22 cellular contexts compared by ENCODE assay signal in the genomic region with DNA sequence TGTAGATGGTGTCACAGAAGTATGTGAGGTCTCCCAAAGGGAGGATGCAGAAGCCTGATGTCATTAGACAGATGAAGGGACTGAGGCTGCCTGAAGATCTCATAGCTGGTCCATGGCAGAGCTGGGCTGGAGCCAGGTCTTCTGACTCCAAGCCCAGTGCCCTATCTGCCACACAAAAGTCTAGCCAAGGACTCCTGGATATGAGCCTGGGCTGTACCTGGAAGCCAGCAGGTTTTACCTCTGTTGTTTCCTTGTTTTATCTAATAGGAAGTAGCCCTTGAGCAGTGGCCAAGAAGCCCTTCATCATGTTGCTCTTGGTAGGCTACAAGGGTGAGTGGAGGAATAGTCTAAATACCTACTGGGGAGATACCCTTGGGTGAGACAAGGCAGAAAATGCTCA.
DNase-seq lines count a peak whose midpoint lies in the region; ATAC-seq, FAIRE-seq and TF ChIP-seq lines count a peak whose summit lies in the region.
"Had no signal": no experiment of that assay in that cellular context is flagged by ENCODE, and none has a peak within 500 bp of the region (broad histone marks: within the 10 kb centered on the region; RNA-seq: fewer than 3 reads in every experiment).

No MANE protein-coding gene starts in this region.

- peak; percentile 25 for DNase-seq in G401 (ENCODE audit: low spot score)
- DNase-seq in body of pancreas: peak in 3 of 4 donors; percentile 23 to 41 (median 25)
- DNase-seq in pancreas: no peak
- DNase-seq in vagina (ENCODE audit: extremely low spot score in 2 of 2): no peak
- DNase-seq in islet precursor cell: no peak
- no peak for DNase-seq in left lung
- DNase-seq in suprapubic skin (ENCODE audit: low spot score in 2 of 2): no peak
- DNase-seq: BE2C, DMS153, DND-41, GM23248, H7, KBM-7, MG63, NCI-H1105 treated with DMSO at 0.1 percent for 48 hours, NCI-H2081, NCI-H2227 treated with DMSO at 0.1 percent for 48 hours, NCI-H526 treated with DMSO at 0.1 percent for 48 hours, SHP77 treated with DMSO at 0.1 percent for 48 hours had no signal

- intact Hi-C loops in body of pancreas (cut with DNase I): no loop called here
- intact Hi-C loops in pancreas (cut with DNase I): no loop called here
- intact Hi-C loops in vagina (cut with DNase I): no loop called here
- intact Hi-C loops in left lung (cut with DNase I): no loop called here

- H3K4me1 ChIP-seq in body of pancreas (no peaks in the 10 kb centered on the region), pancreas (no peaks in the 10 kb centered on the region), vagina (peaks cover 20% of the 10 kb centered on the region), left lung (peaks cover 3 to 20% of the 10 kb centered on the region in 2 donors), suprapubic skin (no peaks in the 10 kb centered on the region)
- H3K4me1 ChIP-seq: BE2C had no signal

- no peaks in the 10 kb centered on the region for H3K9me3 ChIP-seq in body of pancreas
- no peaks in the 10 kb centered on the region for H3K9me3 ChIP-seq in pancreas
- no peaks in the 10 kb centered on the region for H3K9me3 ChIP-seq in vagina
- no peaks in the 10 kb centered on the region for H3K9me3 ChIP-seq in left lung
- H3K9me3 ChIP-seq in suprapubic skin: no peaks in the 10 kb centered on the region
- H3K9me3 ChIP-seq: BE2C, MG63 had no signal

- no peak for TF ChIP-seq CTCF in body of pancreas (IDR thresholded peaks at IDR 0.05)
- TF ChIP-seq CTCF in pancreas (IDR thresholded peaks at IDR 0.05): no peak
- no peak for TF ChIP-seq CTCF in vagina (IDR thresholded peaks at IDR 0.05)
- no peak for TF ChIP-seq CTCF in left lung (IDR thresholded peaks at IDR 0.05)
- no peak for TF ChIP-seq CTCF in suprapubic skin (IDR thresholded peaks at IDR 0.05)

- H3K36me3 ChIP-seq in body of pancreas (replicated peaks in 1 of 2; ENCODE audit: insufficient read depth in 1 of 2, low read depth in 2 of 2): no peaks in the 10 kb centered on the region
- H3K36me3 ChIP-seq in pancreas: no peaks in the 10 kb centered on the region
- H3K36me3 ChIP-seq in vagina: no peaks in the 10 kb centered on the region
- no peaks in the 10 kb centered on the region for H3K36me3 ChIP-seq in left lung
- no peaks in the 10 kb centered on the region for H3K36me3 ChIP-seq in suprapubic skin
- H3K36me3 ChIP-seq: BE2C, MG63 had no signal

- TF ChIP-seq POLR2A in body of pancreas (IDR thresholded peaks at IDR 0.05) (no peak), vagina (IDR thresholded peaks at IDR 0.05) (no peak), suprapubic skin (IDR thresholded peaks at IDR 0.05) (no peak)

- no peak for TF ChIP-seq EP300 in suprapubic skin (IDR thresholded peaks at IDR 0.05)

- no peak overlapping the region for H3K27ac ChIP-seq in body of pancreas
- H3K27ac ChIP-seq in pancreas: no peak overlapping the region
- peak overlapping the region; percentile 10 for H3K27ac ChIP-seq in vagina
- no peak overlapping the region for H3K27ac ChIP-seq in left lung
- H3K27ac ChIP-seq in suprapubic skin: no peak overlapping the region
- H3K27ac ChIP-seq: GM23248, RWPE1 had no signal

- in situ Hi-C loops in G401 (cut with HindIII; ENCODE audit: low sequenced_read_pairs): no loop called here

- FAIRE-seq in pancreas (lab: Jason Lieb, UNC): no peak
- FAIRE-seq: HTR-8/SVneo had no signal

- H3K4me3 ChIP-seq in body of pancreas: no peak overlapping the region
- no peak overlapping the region for H3K4me3 ChIP-seq in pancreas
- H3K4me3 ChIP-seq in vagina: no peak overlapping the region
- H3K4me3 ChIP-seq in left lung: no peak overlapping the region
- no peak overlapping the region for H3K4me3 ChIP-seq in suprapubic skin
- H3K4me3 ChIP-seq: GM23248, MG63 had no signal

- ATAC-seq in body of pancreas: no peak
- ATAC-seq in pancreas: peak in 3 of 4 donors; percentile 53 to 76 (median 62)
- ATAC-seq in left lung: no peak
- ATAC-seq: Panc1 had no signal

- no peaks in the 10 kb centered on the region for H3K27me3 ChIP-seq in body of pancreas
- H3K27me3 ChIP-seq in pancreas: no peaks in the 10 kb centered on the region
- H3K27me3 ChIP-seq in vagina: no peaks in the 10 kb centered on the region
- H3K27me3 ChIP-seq in left lung: no peaks in the 10 kb centered on the region
- H3K27me3 ChIP-seq in suprapubic skin: no peaks in the 10 kb centered on the region
- H3K27me3 ChIP-seq: BE2C, MG63 had no signal

Comparison
In these comparisons a context has a peak if more than half of its experiments do, and no peak if none do; other contexts are left out.
1. DNase-seq: peak in G401 (single experiment) and body of pancreas (3 of 4); none in pancreas (0 of 6), vagina (0 of 2), islet precursor cell (single experiment), left lung (0 of 2) and suprapubic skin (0 of 2).
2. ATAC-seq: peak in pancreas (3 of 4); none in body of pancreas (single experiment) and left lung (single experiment).